ENCODE assay signal across 1 cellular context in genomic region chr20:46572181-46572580, GRCh38.
TF ChIP-seq lines count a peak whose summit lies in the region.

No MANE protein-coding gene starts in this region.

TF ChIP-seq in HEK293, 187 proteins besides CTCF, POLR2A, EP300 and RAD21 (continued from another document):
- TF ChIP-seq KLF8 (tag by site-specific recombination; IDR thresholded peaks at IDR 0.05), result no peak
